28 cellular contexts compared by ENCODE assay signal in the genomic region with DNA sequence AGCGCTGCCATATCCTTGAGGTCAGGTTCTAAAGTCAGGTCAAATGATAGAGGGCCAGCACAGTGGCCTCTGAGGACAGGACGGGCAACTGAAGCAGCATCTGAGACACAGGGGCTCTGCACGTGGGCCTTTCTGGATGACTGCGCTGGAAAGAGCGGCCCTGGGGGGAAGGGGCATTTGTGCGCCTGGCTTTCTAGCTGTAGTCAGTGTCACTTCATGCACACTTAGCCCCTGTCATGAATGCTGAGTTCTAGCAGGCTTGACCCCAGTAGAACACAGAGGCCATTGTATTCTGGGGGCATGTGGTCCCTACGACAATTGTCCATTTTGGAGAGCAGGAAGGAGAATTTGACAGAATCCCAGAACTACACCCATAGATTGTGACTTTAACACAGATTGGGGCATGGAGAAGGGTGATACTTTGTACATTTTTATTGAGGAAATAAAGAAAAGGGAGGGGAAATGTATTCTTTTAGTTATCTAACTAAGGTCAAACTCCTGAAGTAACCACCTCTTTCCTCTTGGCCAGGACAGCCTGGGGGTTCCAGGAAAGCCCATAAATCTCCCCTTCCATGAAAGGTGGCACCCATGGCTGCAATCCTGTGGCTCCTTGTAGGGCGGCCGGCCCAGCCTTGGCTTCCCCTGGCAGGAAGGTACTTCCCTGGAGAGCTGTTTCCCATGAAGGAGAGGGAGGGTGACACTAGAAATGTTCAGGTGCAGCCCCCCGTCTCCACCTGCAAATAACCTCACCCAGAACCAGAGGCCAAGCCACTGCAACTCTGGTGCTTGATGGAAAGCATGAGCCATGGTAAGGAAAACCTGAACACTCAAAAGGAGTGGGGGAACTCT. TPM values are rescaled to one million over a fixed set of nuclear protein-coding genes. Genes with fewer than 3 reads are reported as not detected.
DNase-seq lines count a peak whose midpoint lies in the region; ATAC-seq, FAIRE-seq and TF ChIP-seq lines count a peak whose summit lies in the region.
"Had no signal": no experiment of that assay in that cellular context is flagged by ENCODE, and none has a peak within 500 bp of the region (broad histone marks: within the 10 kb centered on the region; RNA-seq: fewer than 3 reads in every experiment).

No MANE protein-coding gene starts in this region.

- POLR2A ChIA-PET in CD4-positive, alpha-beta T cell (lab: Charles Lee): no interaction called here

- H3K4me3 Mint-ChIP-seq in CD4-positive, alpha-beta T cell: no peak overlapping the region
- H3K4me3 Mint-ChIP-seq: activated CD4-positive, alpha-beta T cell treated with anti-CD3 and anti-CD28 coated beads for 36 hours; activated naive CD8-positive, alpha-beta T cell; activated T-helper 1 cell treated with anti-CD3 and anti-CD28 coated beads, Interleukin-12 subunit alpha, Interleukin-12 subunit beta, Interleukin-2, Interleukin-4 antibody, amounts not matched to agents 30 ng/mL and 10 ng/mL and 1 ng/mL, durations not matched to agents 14 hours and 24 hours and 36 hours; immature natural killer cell; stimulated activated effector memory CD8-positive, alpha-beta T cell treated with anti-CD3 and anti-CD28 coated beads, Interleukin-12 subunit alpha, Interleukin-12 subunit beta, amount 100 ng/mL, for 72 hours; T-helper 1 cell treated with Interleukin-12 subunit alpha and Interleukin-12 subunit beta and Interleukin-4 antibody, amounts not matched to agents 30 μg/mL and 1 μg/mL, for 36 hours had no signal

- no peaks in the 10 kb centered on the region for H3K27me3 Mint-ChIP-seq in CD4-positive, alpha-beta T cell
- H3K27me3 Mint-ChIP-seq: activated CD4-positive, alpha-beta T cell treated with anti-CD3 and anti-CD28 coated beads for 36 hours; activated naive CD8-positive, alpha-beta T cell had no signal

- no peak for TF ChIP-seq POLR2A in thyroid gland (IDR thresholded peaks at IDR 0.05)

- intact Hi-C loops in CD4-positive, alpha-beta T cell (cut with DNase I, micrococcal nuclease): no loop called here
- intact Hi-C loops in thyroid gland (cut with DNase I): no loop called here

- H3K27ac ChIP-seq in CD4-positive, alpha-beta T cell (ENCODE audit: low read depth, low read length): no peak overlapping the region
- H3K27ac ChIP-seq in osteoblast (ENCODE audit: low read depth, low read length) (no peak overlapping the region), thyroid gland (no peak overlapping the region)
- H3K27ac ChIP-seq: BLaER1, RWPE1, SK-N-MC, skin epidermis, suprapubic skin had no signal

- H3K9me3 Mint-ChIP-seq in CD4-positive, alpha-beta T cell: no peaks in the 10 kb centered on the region
- H3K9me3 Mint-ChIP-seq: activated T-helper 1 cell treated with anti-CD3 and anti-CD28 coated beads, Interleukin-12 subunit alpha, Interleukin-12 subunit beta, Interleukin-2, Interleukin-4 antibody, amounts not matched to agents 30 ng/mL and 10 ng/mL and 1 ng/mL, durations not matched to agents 14 hours and 24 hours and 36 hours; immature natural killer cell; stimulated activated effector memory CD8-positive, alpha-beta T cell treated with anti-CD3 and anti-CD28 coated beads, Interleukin-12 subunit alpha, Interleukin-12 subunit beta, amount 100 ng/mL, for 72 hours; T-helper 1 cell treated with Interleukin-12 subunit alpha and Interleukin-12 subunit beta and Interleukin-4 antibody, amounts not matched to agents 30 μg/mL and 1 μg/mL, for 36 hours had no signal

- H3K27ac Mint-ChIP-seq in CD4-positive, alpha-beta T cell: peak overlapping the region; percentile 27
- H3K27ac Mint-ChIP-seq: activated CD4-positive, alpha-beta T cell treated with anti-CD3 and anti-CD28 coated beads for 36 hours; activated naive CD8-positive, alpha-beta T cell; activated T-helper 1 cell treated with anti-CD3 and anti-CD28 coated beads, Interleukin-12 subunit alpha, Interleukin-12 subunit beta, Interleukin-2, Interleukin-4 antibody, amounts not matched to agents 30 ng/mL and 10 ng/mL and 1 ng/mL, durations not matched to agents 14 hours and 24 hours and 36 hours; stimulated activated effector memory CD8-positive, alpha-beta T cell treated with anti-CD3 and anti-CD28 coated beads, Interleukin-12 subunit alpha, Interleukin-12 subunit beta, amount 100 ng/mL, for 72 hours; T-helper 1 cell treated with Interleukin-12 subunit alpha and Interleukin-12 subunit beta and Interleukin-4 antibody, amounts not matched to agents 30 μg/mL and 1 μg/mL, for 36 hours had no signal

- peaks cover 10% of the 10 kb centered on the region for H3K36me3 Mint-ChIP-seq in CD4-positive, alpha-beta T cell (ENCODE audit: low read depth)

- WGBS in thyroid gland, 2 donors: 96 to 98% methylated on average over 8 to 10 of the region's 10 CpGs

- H2AFZ ChIP-seq in osteoblast (ENCODE audit: low read length): no peak overlapping the region

- no peak for DNase-seq in CD4-positive, alpha-beta T cell
- DNase-seq in amygdala (lab: John Stamatoyannopoulos, UW) (peak in 34 of 56 donors; percentile 14 to 81 (median 39)), islet precursor cell (peak; percentile 74), osteoblast (ENCODE audit: insufficient read length, low spot score, missing footprints) (peak; percentile 66), HTR-8/SVneo (ENCODE audit: insufficient read length, low spot score) (no peak), thyroid gland (no peak), G401 (ENCODE audit: low spot score) (no peak), DMS114 treated with DMSO at 0.1 percent for 48 hours (lab: John Stamatoyannopoulos, UW; ENCODE audit: unreplicated experiment) (no peak)
- DNase-seq: ACHN; activated CD4-positive, alpha-beta T cell treated with anti-CD3 and anti-CD28 coated beads for 36 hours; Caco-2; cerebellar nuclear complex; HCEC 1CT; immature natural killer cell; left ventricle myocardium superior; NCI-H1092 treated with DMSO at 0.1 percent for 48 hours; NCI-H187 treated with DMSO at 0.1 percent for 48 hours; NCI-H2227 treated with DMSO at 0.1 percent for 48 hours had no signal

- no peaks in the 10 kb centered on the region for H3K27me3 ChIP-seq in CD4-positive, alpha-beta T cell (ENCODE audit: control insufficient read depth, insufficient read depth, low read length)
- H3K27me3 ChIP-seq in osteoblast (ENCODE audit: insufficient read depth, low read length) (no peaks in the 10 kb centered on the region), thyroid gland (no peaks in the 10 kb centered on the region)
- H3K27me3 ChIP-seq: BLaER1, suprapubic skin had no signal

- no peak for ATAC-seq in CD4-positive, alpha-beta T cell (ENCODE audit: poor library complexity)
- ATAC-seq: activated CD4-positive, alpha-beta T cell treated with anti-CD3 and anti-CD28 coated beads for 36 hours; left ventricle myocardium superior; stimulated activated effector memory CD8-positive, alpha-beta T cell treated with anti-CD3 and anti-CD28 coated beads, Interleukin-12 subunit alpha, Interleukin-12 subunit beta, amount 100 ng/mL, for 72 hours had no signal

- peaks cover 8% of the 10 kb centered on the region for H3K4me1 ChIP-seq in osteoblast (ENCODE audit: insufficient read depth, low read length)
- no peaks in the 10 kb centered on the region for H3K4me1 ChIP-seq in thyroid gland
- H3K4me1 ChIP-seq: BLaER1, Caco-2 had no signal

- H4K20me1 ChIP-seq in osteoblast (ENCODE audit: insufficient read depth, low read length): no peaks in the 10 kb centered on the region
- H4K20me1 ChIP-seq: BLaER1 had no signal

- H3K4me3 ChIP-seq in osteoblast (ENCODE audit: insufficient read depth, low read length) (no peak overlapping the region), thyroid gland (replicated peaks in 1 of 3) (no peak overlapping the region)
- H3K4me3 ChIP-seq: BLaER1, SK-N-MC, skin epidermis, suprapubic skin had no signal

- TF ChIP-seq CTCF in CD4-positive, alpha-beta T cell (IDR thresholded peaks at IDR 0.05): no peak
- TF ChIP-seq CTCF in osteoblast (IDR thresholded peaks at IDR 0.05; ENCODE audit: extremely low read depth, low read depth, low read length) (no peak), thyroid gland (IDR thresholded peaks at IDR 0.05) (no peak)

- H3K36me3 ChIP-seq in osteoblast (ENCODE audit: insufficient read depth, low read length): peaks cover 3% of the 10 kb centered on the region
- no peaks in the 10 kb centered on the region for H3K36me3 ChIP-seq in thyroid gland

- in situ Hi-C loops in G401 (cut with HindIII; ENCODE audit: low sequenced_read_pairs): no loop called here

- no peaks in the 10 kb centered on the region for H3K79me2 ChIP-seq in osteoblast (ENCODE audit: insufficient read depth, low read length)

- no peaks in the 10 kb centered on the region for H3K9me3 ChIP-seq in CD4-positive, alpha-beta T cell (ENCODE audit: control insufficient read depth, low read length)
- H3K9me3 ChIP-seq in osteoblast (ENCODE audit: low read depth, low read length) (no peaks in the 10 kb centered on the region), thyroid gland (no peaks in the 10 kb centered on the region)
- H3K9me3 ChIP-seq: BLaER1, Caco-2, suprapubic skin had no signal

- FAIRE-seq in HTR-8/SVneo (lab: Jason Lieb, UNC): no peak
- FAIRE-seq: GM12892 had no signal

- no peaks in the 10 kb centered on the region for H3K4me1 Mint-ChIP-seq in CD4-positive, alpha-beta T cell (ENCODE audit: low read depth)
- H3K4me1 Mint-ChIP-seq: activated CD4-positive, alpha-beta T cell treated with anti-CD3 and anti-CD28 coated beads for 36 hours; immature natural killer cell; stimulated activated effector memory CD8-positive, alpha-beta T cell treated with anti-CD3 and anti-CD28 coated beads, Interleukin-12 subunit alpha, Interleukin-12 subunit beta, amount 100 ng/mL, for 72 hours had no signal

- H3K4me2 ChIP-seq in osteoblast (ENCODE audit: insufficient read depth, low read length): no peak overlapping the region
- H3K4me2 ChIP-seq: BLaER1 had no signal

- CTCF ChIA-PET in CD4-positive, alpha-beta T cell (lab: Charles Lee): no interaction called here

RNA-seq across cellular contexts. Expression of gene NTPCR, which starts 34.4 kb away (rescaled TPM):
- 1 to 10 TPM; 8.5 to 9.3 TPM for total RNA-seq in CD4-positive, alpha-beta T cell
- total RNA-seq in osteoblast: 15.6 and 26.5 TPM in 2 replicates
- total RNA-seq in thyroid gland: 10 to 100 TPM; 32.3 to 53.5 (median 43.5) TPM
- 46.2 and 50.5 TPM in 2 replicates for total RNA-seq in G401 (2014; rRNA removed; shearing (Covaris generic))

Comparison
In these comparisons a context has a peak if more than half of its experiments do, and no peak if none do; other contexts are left out.
1. DNase-seq: peak in amygdala (34 of 56), islet precursor cell (single experiment) and osteoblast (single experiment); none in CD4-positive, alpha-beta T cell (0 of 10), HTR-8/SVneo (single experiment), thyroid gland (0 of 2), G401 (single experiment) and DMS114 treated with DMSO at 0.1 percent for 48 hours (single experiment).